23 cellular contexts compared by ENCODE assay signal in the genomic region with DNA sequence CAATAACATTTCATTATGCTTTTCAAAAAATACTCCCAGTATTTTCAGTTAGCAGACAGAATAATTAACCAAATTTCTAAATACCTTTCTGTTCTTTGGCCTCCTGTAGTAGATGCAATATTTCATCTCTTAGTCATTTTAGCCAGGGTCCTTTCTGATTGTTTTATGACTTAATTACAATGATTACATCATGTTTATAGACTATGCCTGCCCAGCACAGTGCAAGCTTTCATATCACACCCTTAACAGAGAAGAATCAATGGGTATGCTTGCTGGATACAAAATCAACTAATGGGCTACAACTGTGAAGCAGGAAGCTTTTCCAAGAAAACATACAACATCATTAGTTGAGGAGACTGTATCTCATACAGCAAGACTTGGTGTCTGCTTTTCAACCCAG.
"Had no signal": no experiment of that assay in that cellular context is flagged by ENCODE, and none has a peak within 500 bp of the region (broad histone marks: within the 10 kb centered on the region; RNA-seq: fewer than 3 reads in every experiment).

No MANE protein-coding gene starts in this region.

- H3K79me2 ChIP-seq: parathyroid adenoma had no signal

- H3K27ac ChIP-seq: cardiac muscle cell, coronary artery, dorsolateral prefrontal cortex, left ventricle myocardium inferior, parathyroid adenoma, psoas muscle, stomach, thyroid gland, upper lobe of left lung, vagina had no signal

- ATAC-seq: activated CD8-positive, alpha-beta T cell treated with anti-CD3 and anti-CD28 coated beads for 36 hours; psoas muscle; stimulated activated naive B cell treated with anti-CD40 and anti-IgM and Interleukin-4, amounts not matched to agents 10 μg/mL and 1 μg/mL and 100 μg/mL, for 72 hours had no signal

- H3K9ac ChIP-seq: parathyroid adenoma had no signal

- FAIRE-seq: frontal cortex, islet of Langerhans had no signal

- H3K27me3 ChIP-seq: cardiac muscle cell, dorsolateral prefrontal cortex, stomach, thyroid gland, upper lobe of left lung, vagina had no signal

- H3K4me3 ChIP-seq: cardiac muscle cell, coronary artery, dorsolateral prefrontal cortex, left ventricle myocardium inferior, lung, psoas muscle, stomach, thyroid gland, upper lobe of left lung, vagina had no signal

- H3K9me3 ChIP-seq: left ventricle myocardium inferior, psoas muscle, stomach, thyroid gland, upper lobe of left lung, vagina had no signal

- H3K4me1 ChIP-seq: parathyroid adenoma, psoas muscle, vagina had no signal

- H2AFZ ChIP-seq: parathyroid adenoma had no signal

- H3K36me3 ChIP-seq: cardiac muscle cell, left ventricle myocardium inferior, stomach, thyroid gland, upper lobe of left lung, vagina had no signal

- DNase-seq: activated B cell treated with CpG ODN at 0.5 μM for 24 hours; activated CD4-positive, alpha-beta T cell treated with anti-CD3 and anti-CD28 coated beads, Interleukin-2, amount 50 U/mL, for 1 hour; activated CD8-positive, alpha-beta T cell treated with anti-CD3 and anti-CD28 coated beads for 36 hours; activated T-cell treated with anti-CD3 and anti-CD28 coated beads, Interleukin-2, amount 50 U/mL, for 48 hours; anterior cingulate cortex; cerebellar nuclear complex; dorsolateral prefrontal cortex; effector memory CD4-positive, alpha-beta T cell; left ventricle myocardium inferior; psoas muscle; stimulated activated CD4-positive, alpha-beta T cell treated with anti-CD3 and anti-CD28 coated beads, Interleukin-15, amount 100 ng/mL, for 24 hours; stimulated activated CD4-positive, alpha-beta T cell treated with anti-CD3 and anti-CD28 coated beads, Interleukin-2, amount 100 ng/mL, for 24 hours; stimulated activated naive B cell treated with anti-CD40 and anti-IgM and Interleukin-4, amounts not matched to agents 10 μg/mL and 1 μg/mL and 100 μg/mL, for 72 hours; stomach; thyroid gland; upper lobe of left lung had no signal
